Comparison of ENCODE assay signal across 18 cellular contexts in the genomic region with DNA sequence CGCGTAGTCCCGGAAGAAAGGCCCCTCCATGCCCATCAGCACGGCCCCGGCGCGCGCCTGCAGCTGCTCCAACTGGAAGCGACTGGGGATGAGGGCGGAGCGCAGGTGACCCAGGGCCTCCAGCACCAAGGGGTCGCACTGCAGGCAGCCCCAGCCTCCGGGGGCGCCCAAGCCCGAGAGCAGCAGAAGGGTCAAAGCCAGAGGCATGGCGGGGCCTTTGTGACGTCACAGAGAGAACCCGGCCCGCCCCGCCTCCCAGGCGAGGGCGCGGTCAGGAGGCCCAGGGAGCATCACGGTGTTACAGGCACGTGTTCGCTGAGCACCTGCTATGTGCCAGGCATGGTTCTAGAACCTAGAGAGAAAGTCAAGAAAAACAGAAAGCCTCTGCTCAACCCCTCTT. TPM values are rescaled to one million over a fixed set of nuclear protein-coding genes. Genes with fewer than 3 reads are reported as not detected.
"Had no signal": no experiment of that assay in that cellular context is flagged by ENCODE, and none has a peak within 500 bp of the region (broad histone marks: within the 10 kb centered on the region; RNA-seq: fewer than 3 reads in every experiment).

IZUMO2 (minus strand) TSS at position 294 of the 400 bp plus-strand sequence; CDS start at position 207, 87 bp downstream.

- DNase-seq: activated CD4-positive, alpha-beta T cell treated with anti-CD3 and anti-CD28 coated beads, Interleukin-2, amount 50 U/mL, for 1 hour; activated CD8-positive, alpha-beta memory T cell treated with anti-CD3 and anti-CD28 coated beads, Interleukin-2, amount 10 ng/mL, durations not matched to agents 7 days and 5 days; activated effector memory CD4-positive, alpha-beta T cell treated with Interleukin-2 at 50 U/mL for 16 hours; activated T-cell treated with anti-CD3 and anti-CD28 coated beads, Interleukin-2, amount 50 U/mL, for 24 hours; body of pancreas; central memory CD4-positive, alpha-beta T cell; cortex of kidney; effector memory CD4-positive, alpha-beta T cell; hippocampal formation; left lung; occipital lobe; sigmoid colon; stimulated activated naive CD8-positive, alpha-beta T cell treated with anti-CD3 and anti-CD28 coated beads, Interleukin-15, Interleukin-2, amounts not matched to agents 100 U/mL and 50 U/mL, for 24 hours; T1000 had no signal

- H3K27me3 ChIP-seq: body of pancreas had no signal

- H3K4me1 ChIP-seq: body of pancreas, left lung, sigmoid colon had no signal

- H3K36me3 ChIP-seq: left lung, sigmoid colon had no signal

- H3K27ac ChIP-seq: body of pancreas, left lung, sigmoid colon had no signal

- H3K4me3 ChIP-seq: body of pancreas, left lung, sigmoid colon had no signal

RNA-seq across cellular contexts. Expression of gene IZUMO2, which starts in this region (rescaled TPM):
- total RNA-seq: activated CD8-positive, alpha-beta memory T cell treated with anti-CD3 and anti-CD28 coated beads, Interleukin-2, amount 10 ng/mL, durations not matched to agents 7 days and 5 days; body of pancreas; left lung; natural killer cell treated with Interleukin-12 subunit alpha and Interleukin-12 subunit beta and Interleukin-15 and Interleukin-18, amount 100 ng/mL, for 72 hours; occipital lobe; pulmonary artery endothelial cell; sigmoid colon; temporal lobe; urinary bladder had no signal
- polyA plus RNA-seq: sigmoid colon, urinary bladder had no signal
